21 cellular contexts compared by ENCODE assay signal in genomic region chr2:70710276-70710675, GRCh38. TPM values are rescaled to one million over a fixed set of nuclear protein-coding genes. Genes with fewer than 3 reads are reported as not detected.
"Had no signal": no experiment of that assay in that cellular context is flagged by ENCODE, and none has a peak within 500 bp of the region (broad histone marks: within the 10 kb centered on the region; RNA-seq: fewer than 3 reads in every experiment).

No MANE protein-coding gene starts in this region.

- H3K27ac ChIP-seq: adrenal gland, gastroesophageal sphincter, heart left ventricle, neutrophil, pancreas, right lobe of liver, testis had no signal

- H3K27me3 Mint-ChIP-seq: memory B cell; naive thymus-derived CD8-positive, alpha-beta T cell had no signal

- FAIRE-seq: endometrium, pancreas had no signal

- H3K27ac Mint-ChIP-seq: immature natural killer cell, memory B cell, type B pancreatic cell had no signal

- H3K4me1 ChIP-seq: adrenal gland, gastroesophageal sphincter, heart left ventricle, pancreas, right lobe of liver, testis had no signal

- H3K4me3 ChIP-seq: adrenal gland, gastroesophageal sphincter, heart left ventricle, pancreas, right lobe of liver, smooth muscle cell, testis had no signal

- H3K4me2 ChIP-seq: smooth muscle cell had no signal

- H3K9me3 ChIP-seq: adrenal gland, gastroesophageal sphincter, heart left ventricle, neutrophil, pancreas, right lobe of liver, testis had no signal

- H3K36me3 ChIP-seq: adrenal gland, gastroesophageal sphincter, heart left ventricle, neutrophil, pancreas, right lobe of liver had no signal

- H3K27me3 ChIP-seq: adrenal gland, gastroesophageal sphincter, heart left ventricle, neutrophil, pancreas, right lobe of liver, testis had no signal

- H3K4me1 Mint-ChIP-seq: immature natural killer cell, memory B cell had no signal

- H3K4me3 Mint-ChIP-seq: immature natural killer cell; memory B cell; naive thymus-derived CD8-positive, alpha-beta T cell; type B pancreatic cell had no signal

- DNase-seq: activated CD4-positive, CD25-positive, alpha-beta regulatory T cell treated with anti-CD3 and anti-CD28 coated beads, Interleukin-2, amount 50 U/mL, for 72 hours; activated CD8-positive, alpha-beta memory T cell treated with anti-CD3 and anti-CD28 coated beads for 24 hours; activated CD8-positive, alpha-beta memory T cell treated with anti-CD3 and anti-CD28 coated beads, Interleukin-2, amount 50 U/mL, for 48 hours; activated gamma-delta T cell treated with Interleukin-2 at 50 U/mL for 16 hours; activated T-cell treated with anti-CD3 and anti-CD28 coated beads, Interleukin-2, amount 50 U/mL, for 48 hours; adrenal gland; erythroblast; heart left ventricle; immature natural killer cell; naive thymus-derived CD8-positive, alpha-beta T cell; pancreas; stimulated activated CD4-positive, alpha-beta T cell treated with anti-CD3 and anti-CD28 coated beads, Interleukin-4, amount 100 ng/mL, for 1 hour; testis had no signal

- ATAC-seq: activated naive CD4-positive, alpha-beta T cell treated with anti-CD3 and anti-CD28 coated beads, Interleukin-2, amount 50 U/mL, for 72 hours; gastroesophageal sphincter; naive thymus-derived CD8-positive, alpha-beta T cell had no signal

- H3K9me3 Mint-ChIP-seq: activated naive CD4-positive, alpha-beta T cell treated with anti-CD3 and anti-CD28 coated beads, Interleukin-2, amount 50 U/mL, for 72 hours; immature natural killer cell; memory B cell; naive thymus-derived CD8-positive, alpha-beta T cell; type B pancreatic cell had no signal

- H3K36me3 Mint-ChIP-seq: activated naive CD4-positive, alpha-beta T cell treated with anti-CD3 and anti-CD28 coated beads, Interleukin-2, amount 50 U/mL, for 72 hours; immature natural killer cell; type B pancreatic cell had no signal

RNA-seq across cellular contexts. Expression of gene ADD2, which starts 57.7 kb away (rescaled TPM):
- polyA plus RNA-seq: immature natural killer cell had no signal
